Comparison of ENCODE assay signal across 1 cellular context in genomic region chr17:2691069-2691871, GRCh38.
TF ChIP-seq lines count a peak whose summit lies in the region.

No MANE protein-coding gene starts in this region.

TF ChIP-seq in SK-N-SH, 30 proteins besides CTCF, POLR2A, EP300 and RAD21 (continued from another document):
- TF ChIP-seq PBX3 (IDR thresholded peaks at IDR 0.05) (no peak), ZBTB33 (IDR thresholded peaks at IDR 0.05; ENCODE audit: borderline replicate concordance, low read depth) (no peak), EZH2phosphoT487 (IDR thresholded peaks at IDR 0.05; ENCODE audit: borderline replicate concordance, low read depth) (no peak), REST (IDR thresholded peaks at IDR 0.05; ENCODE audit: low read depth, low read length) (no peak)
